ENCODE assay signal across 1 cellular context in the genomic region with DNA sequence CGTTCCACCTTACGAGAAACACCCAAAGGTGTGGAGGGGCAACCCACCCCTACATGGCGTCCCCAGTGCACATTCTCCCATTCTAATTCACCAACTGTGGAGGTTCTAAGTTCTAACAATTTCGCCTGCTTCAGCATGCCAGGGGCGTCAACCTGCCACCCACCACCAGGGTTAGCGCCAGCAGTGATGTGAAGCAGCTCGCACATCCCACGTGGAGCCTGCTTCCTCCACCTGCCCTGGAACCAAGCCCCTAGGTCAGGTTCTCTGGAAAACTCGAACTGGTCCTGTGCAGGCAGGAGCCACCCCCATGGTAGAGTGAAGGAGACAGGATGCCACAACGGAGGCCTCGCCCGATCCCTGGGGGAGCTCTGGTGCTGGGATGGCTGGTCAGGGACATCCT.
TF ChIP-seq lines count a peak whose summit lies in the region.

No MANE protein-coding gene starts in this region.

TF ChIP-seq in HepG2, 621 proteins besides CTCF, POLR2A, EP300 and RAD21 (continued from another document):
- TF ChIP-seq, protein P1, sequence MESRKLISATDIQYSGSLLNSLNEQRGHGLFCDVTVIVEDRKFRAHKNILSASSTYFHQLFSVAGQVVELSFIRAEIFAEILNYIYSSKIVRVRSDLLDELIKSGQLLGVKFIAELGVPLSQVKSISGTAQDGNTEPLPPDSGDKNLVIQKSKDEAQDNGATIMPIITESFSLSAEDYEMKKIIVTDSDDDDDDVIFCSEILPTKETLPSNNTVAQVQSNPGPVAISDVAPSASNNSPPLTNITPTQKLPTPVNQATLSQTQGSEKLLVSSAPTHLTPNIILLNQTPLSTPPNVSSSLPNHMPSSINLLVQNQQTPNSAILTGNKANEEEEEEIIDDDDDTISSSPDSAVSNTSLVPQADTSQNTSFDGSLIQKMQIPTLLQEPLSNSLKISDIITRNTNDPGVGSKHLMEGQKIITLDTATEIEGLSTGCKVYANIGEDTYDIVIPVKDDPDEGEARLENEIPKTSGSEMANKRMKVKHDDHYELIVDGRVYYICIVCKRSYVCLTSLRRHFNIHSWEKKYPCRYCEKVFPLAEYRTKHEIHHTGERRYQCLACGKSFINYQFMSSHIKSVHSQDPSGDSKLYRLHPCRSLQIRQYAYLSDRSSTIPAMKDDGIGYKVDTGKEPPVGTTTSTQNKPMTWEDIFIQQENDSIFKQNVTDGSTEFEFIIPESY (CRISPR knock-in tag; IDR thresholded peaks at IDR 0.05): peak; percentile 82; the same call in 1 of the 2 replicates
